19 cellular contexts compared by ENCODE assay signal in the genomic region with DNA sequence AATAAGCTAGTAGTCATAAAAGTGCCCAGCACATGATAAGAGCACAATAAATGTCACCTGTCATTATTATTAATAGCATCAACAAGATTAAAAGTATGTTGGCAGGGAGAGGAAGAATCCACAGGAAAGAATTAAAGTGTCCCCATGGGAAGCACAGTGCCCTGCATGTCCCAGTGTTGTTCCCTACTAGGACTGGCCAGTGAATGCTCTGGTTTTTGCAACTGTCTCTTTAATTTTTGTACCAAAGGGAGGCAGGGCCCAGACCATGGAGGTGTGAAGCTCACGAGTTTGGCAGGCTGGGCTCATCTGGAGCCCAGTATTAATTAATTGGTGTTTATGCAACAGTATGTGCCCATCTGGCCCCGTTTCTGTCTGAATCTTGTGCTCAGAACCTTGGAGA.
A peak's percentile ranks its signal among the peaks of the same experiment; 100 is the strongest.
DNase-seq lines count a peak whose midpoint lies in the region; ATAC-seq, FAIRE-seq and TF ChIP-seq lines count a peak whose summit lies in the region.
"Had no signal": no experiment of that assay in that cellular context is flagged by ENCODE, and none has a peak within 500 bp of the region (broad histone marks: within the 10 kb centered on the region; RNA-seq: fewer than 3 reads in every experiment).

No MANE protein-coding gene starts in this region.

- H3K4me3 Mint-ChIP-seq in activated CD4-positive, alpha-beta T cell treated with anti-CD3 and anti-CD28 coated beads, Interleukin-2, amount 10 ng/mL, durations not matched to agents 24 days and 14 days: no peak overlapping the region
- H3K4me3 Mint-ChIP-seq: activated naive CD4-positive, alpha-beta T cell treated with anti-CD3 and anti-CD28 coated beads, Interleukin-2, amount 10 ng/mL, durations not matched to agents 7 days and 5 days; memory B cell had no signal

- no peaks in the 10 kb centered on the region for H3K9me3 Mint-ChIP-seq in activated CD4-positive, alpha-beta T cell treated with anti-CD3 and anti-CD28 coated beads, Interleukin-2, amount 10 ng/mL, durations not matched to agents 24 days and 14 days
- H3K9me3 Mint-ChIP-seq: activated naive CD4-positive, alpha-beta T cell treated with anti-CD3 and anti-CD28 coated beads, Interleukin-2, amount 10 ng/mL, durations not matched to agents 7 days and 5 days; activated T-cell treated with anti-CD3 and anti-CD28 coated beads, Interleukin-2, amount 50 U/mL, for 4 hours; memory B cell; naive thymus-derived CD4-positive, alpha-beta T cell had no signal

- H3K36me3 Mint-ChIP-seq in activated CD4-positive, alpha-beta T cell treated with anti-CD3 and anti-CD28 coated beads, Interleukin-2, amount 10 ng/mL, durations not matched to agents 24 days and 14 days (ENCODE audit: low read depth): no peaks in the 10 kb centered on the region
- H3K36me3 Mint-ChIP-seq: activated naive CD4-positive, alpha-beta T cell treated with anti-CD3 and anti-CD28 coated beads, Interleukin-2, amount 10 ng/mL, durations not matched to agents 7 days and 5 days; memory B cell; naive thymus-derived CD4-positive, alpha-beta T cell had no signal

- no peaks in the 10 kb centered on the region for H3K27me3 ChIP-seq in small intestine (ENCODE audit: control insufficient read depth in 2 of 2, insufficient read depth in 2 of 2, low read length in 2 of 2)
- H3K27me3 ChIP-seq: hepatocyte had no signal

- H3K36me3 ChIP-seq in small intestine (ENCODE audit: control insufficient read depth in 2 of 2, insufficient read depth in 2 of 2, low read length in 2 of 2): no peaks in the 10 kb centered on the region

- no peak overlapping the region for H3K27ac Mint-ChIP-seq in activated CD4-positive, alpha-beta T cell treated with anti-CD3 and anti-CD28 coated beads, Interleukin-2, amount 10 ng/mL, durations not matched to agents 24 days and 14 days
- H3K27ac Mint-ChIP-seq: activated naive CD4-positive, alpha-beta T cell treated with anti-CD3 and anti-CD28 coated beads, Interleukin-2, amount 10 ng/mL, durations not matched to agents 7 days and 5 days; memory B cell had no signal

- H3K4me1 Mint-ChIP-seq in activated CD4-positive, alpha-beta T cell treated with anti-CD3 and anti-CD28 coated beads, Interleukin-2, amount 10 ng/mL, durations not matched to agents 24 days and 14 days: peaks cover 30% of the 10 kb centered on the region

- no peak for FAIRE-seq in small intestine (lab: Jason Lieb, UNC)
- FAIRE-seq: colon, D721Med, H54 had no signal

- TF ChIP-seq CTCF in VCaP (conservative IDR thresholded peaks at IDR 0.05): no peak

- WGBS in small intestine, 3 donors: 5 to 25% (median 13%) methylated on average over 2 of the region's 2 CpGs

- no peak overlapping the region for H3K4me3 ChIP-seq in small intestine (ENCODE audit: low read depth in 1 of 2, low read length in 2 of 2)
- H3K4me3 ChIP-seq: hepatocyte had no signal

- H3K9me3 ChIP-seq in small intestine (ENCODE audit: control insufficient read depth, low read depth): no peaks in the 10 kb centered on the region

- peak; percentile 14 to 25 for ATAC-seq in left cardiac atrium
- no peak for ATAC-seq in GM21786 (IDR thresholded peaks at IDR 0.05; ENCODE audit: unreplicated experiment)
- no peak for ATAC-seq in HG02973 (IDR thresholded peaks at IDR 0.05; ENCODE audit: unreplicated experiment)

- DNase-seq in activated CD4-positive, alpha-beta T cell treated with anti-CD3 and anti-CD28 coated beads, Interleukin-2, amount 10 ng/mL, durations not matched to agents 24 days and 14 days: peak; percentile 63
- DNase-seq in activated CD4-positive, alpha-beta T cell treated with anti-CD3 and anti-CD28 coated beads for 1 hour: no peak
- DNase-seq in left cardiac atrium (no peak), small intestine (peak; percentile 58), NCI-H187 (lab: John Stamatoyannopoulos, UW) (no peak)
- DNase-seq: GF-D8, NCI-H187 treated with DMSO at 0.1 percent for 48 hours had no signal

- intact Hi-C loops in activated CD4-positive, alpha-beta T cell treated with anti-CD3 and anti-CD28 coated beads, Interleukin-2, amount 10 ng/mL, durations not matched to agents 24 days and 14 days (cut with micrococcal nuclease): loop anchor here (2.0 kb wide), 1 partner anchor 132 kb away; no protein-coding TSS in a partner anchor
- intact Hi-C loops in left cardiac atrium (cut with DNase I): loop anchor here (2.0 to 5.0 kb wide), 3 partner anchors 131 to 188 kb away; a partner anchor contains a TSS

- peaks cover 26% of the 10 kb centered on the region for H3K27me3 Mint-ChIP-seq in activated CD4-positive, alpha-beta T cell treated with anti-CD3 and anti-CD28 coated beads, Interleukin-2, amount 10 ng/mL, durations not matched to agents 24 days and 14 days

- H3K4me1 ChIP-seq in small intestine (ENCODE audit: control insufficient read depth in 2 of 2, insufficient read depth in 1 of 2, low read depth in 1 of 2, low read length in 1 of 2): no peaks in the 10 kb centered on the region

- H3K27ac ChIP-seq in VCaP: peak overlapping the region; percentile 76
- no peak overlapping the region for H3K27ac ChIP-seq in small intestine (ENCODE audit: low read depth in 1 of 2, low read length in 1 of 2)
- H3K27ac ChIP-seq: hepatocyte, HL-60 had no signal

Comparison
In these comparisons a context has a peak if more than half of its experiments do, and no peak if none do; other contexts are left out.
1. DNase-seq: peak in activated CD4-positive, alpha-beta T cell treated with anti-CD3 and anti-CD28 coated beads, Interleukin-2, amount 10 ng/mL, durations not matched to agents 24 days and 14 days (single experiment) and small intestine (single experiment); none in activated CD4-positive, alpha-beta T cell treated with anti-CD3 and anti-CD28 coated beads for 1 hour (single experiment), left cardiac atrium (single experiment) and NCI-H187 (0 of 2).
2. ATAC-seq: peak in left cardiac atrium (2 of 2); none in GM21786 (single experiment) and HG02973 (single experiment).